In genomic region chr3:146250449-146251382, GRCh38 we compare ENCODE assay signal across 7 cellular contexts. TPM values are rescaled to one million over a fixed set of nuclear protein-coding genes. Genes with fewer than 3 reads are reported as not detected.
DNase-seq lines count a peak whose midpoint lies in the region; ATAC-seq, FAIRE-seq and TF ChIP-seq lines count a peak whose summit lies in the region.

A gene with protein sequence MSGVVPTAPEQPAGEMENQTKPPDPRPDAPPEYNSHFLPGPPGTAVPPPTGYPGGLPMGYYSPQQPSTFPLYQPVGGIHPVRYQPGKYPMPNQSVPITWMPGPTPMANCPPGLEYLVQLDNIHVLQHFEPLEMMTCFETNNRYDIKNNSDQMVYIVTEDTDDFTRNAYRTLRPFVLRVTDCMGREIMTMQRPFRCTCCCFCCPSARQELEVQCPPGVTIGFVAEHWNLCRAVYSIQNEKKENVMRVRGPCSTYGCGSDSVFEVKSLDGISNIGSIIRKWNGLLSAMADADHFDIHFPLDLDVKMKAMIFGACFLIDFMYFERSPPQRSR (minus strand): TSS chr3:146251105. CDS start chr3:146222071, 29,034 bp downstream.

- intact Hi-C loops in cardiac septum (cut with DNase I): loop anchor here (1.0 kb wide), 1 partner anchor 58 kb away; no protein-coding TSS in a partner anchor

- in situ Hi-C loops in G401 (cut with HindIII; ENCODE audit: low sequenced_read_pairs): no loop called here

- FAIRE-seq in GM19239 (lab: Jason Lieb, UNC): no peak

- TF ChIP-seq CTCF in omental fat pad (IDR thresholded peaks at IDR 0.05): no peak

- H3K27ac ChIP-seq in angular gyrus (ENCODE audit: low read depth, low read length): peak within 1 kb of the TSS; percentile 45

- ATAC-seq in GM21786 (IDR thresholded peaks at IDR 0.05; ENCODE audit: unreplicated experiment) (peak; percentile 39), omental fat pad (ENCODE audit: low FRiP score) (peak; percentile 92)

- DNase-seq in G401 (ENCODE audit: low spot score) (peak; percentile 43), NCI-H226 (peak; percentile 74), cardiac septum (ENCODE audit: low spot score) (peak; percentile 88), omental fat pad (ENCODE audit: low spot score) (peak; percentile 35), GM19239 (ENCODE audit: insufficient read length, low spot score) (no peak)

RNA-seq across cellular contexts. Expression of the gene that starts here (rescaled TPM):
- not detected in 2 replicates for total RNA-seq in G401 (2014; rRNA removed; shearing (Covaris generic))
- 14.2 TPM for total RNA-seq in cardiac septum
- 100 to 1,000 TPM in 1 of 4 donors, 10 to 100 TPM in 3; 84.7 to 191 (median 91.7) TPM for total RNA-seq in omental fat pad

Comparison
In these comparisons a context has a peak if more than half of its experiments do, and no peak if none do; other contexts are left out.
1. RNA of the gene that starts here (total RNA-seq): 84.7 to 191 TPM in omental fat pad and 14.2 TPM in cardiac septum (single experiment); not detected in G401; every median in the first group is over 10 times any median in the second.
2. Peak in DNase-seq in G401; RNA of the gene not detected or under 1 TPM.